ENCODE assay signal across 21 cellular contexts in the genomic region with DNA sequence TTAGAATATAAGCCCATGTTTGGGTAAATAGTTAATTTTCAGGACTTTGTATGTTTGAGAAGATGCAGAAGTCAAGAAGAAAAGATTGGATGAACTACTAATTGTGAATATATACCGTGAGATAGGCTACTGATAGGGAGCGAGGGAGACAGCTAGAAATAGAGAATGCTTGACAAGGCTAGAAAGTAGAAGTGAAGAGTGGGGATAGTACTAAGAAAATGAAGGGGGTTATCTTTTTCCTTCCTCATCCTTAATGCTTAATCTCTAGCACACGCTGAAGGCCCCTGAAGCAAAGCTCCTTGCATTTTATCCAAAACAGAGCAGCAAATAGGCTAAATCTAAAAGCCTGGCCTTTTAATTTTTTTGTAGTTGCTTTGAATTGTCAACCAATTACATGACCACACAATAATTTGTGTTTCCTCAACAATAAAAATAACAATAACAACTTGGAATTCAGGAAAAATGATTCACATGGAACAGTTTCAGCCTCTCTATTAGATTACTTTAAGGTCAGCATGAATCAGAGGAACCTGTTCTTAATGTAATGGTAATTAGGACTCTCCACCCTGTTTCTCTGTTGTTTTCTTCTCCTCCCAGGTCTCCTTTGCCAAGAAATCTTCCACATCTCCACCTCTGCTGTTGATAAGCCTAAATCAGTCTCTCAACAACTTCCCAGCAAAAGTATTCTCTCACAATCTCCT.
DNase-seq lines count a peak whose midpoint lies in the region; FAIRE-seq and TF ChIP-seq lines count a peak whose summit lies in the region.
"Had no signal": no experiment of that assay in that cellular context is flagged by ENCODE, and none has a peak within 500 bp of the region (broad histone marks: within the 10 kb centered on the region; RNA-seq: fewer than 3 reads in every experiment).

No MANE protein-coding gene starts in this region.

- H3K9ac ChIP-seq in HUES64 (ENCODE audit: low read depth, low read length) = no peak overlapping the region

- no peaks in the 10 kb centered on the region for H3K9me3 ChIP-seq in HUES64 (ENCODE audit: insufficient read depth, low read depth, low read length)
- H3K9me3 ChIP-seq: BE2C had no signal

- no peaks in the 10 kb centered on the region for H3K4me1 Mint-ChIP-seq in activated naive CD4-positive, alpha-beta T cell treated with anti-CD3 and anti-CD28 coated beads, Interleukin-2, amount 10 ng/mL, durations not matched to agents 7 days and 5 days
- H3K4me1 Mint-ChIP-seq: CD4-positive, alpha-beta memory T cell had no signal

- H3K27ac Mint-ChIP-seq in activated naive CD4-positive, alpha-beta T cell treated with anti-CD3 and anti-CD28 coated beads, Interleukin-2, amount 10 ng/mL, durations not matched to agents 7 days and 5 days = no peak overlapping the region
- H3K27ac Mint-ChIP-seq: CD4-positive, alpha-beta memory T cell had no signal

- FAIRE-seq in bronchial epithelial cell (lab: Jason Lieb, UNC) = no peak

- H3K4me3 ChIP-seq in AG10803 (ENCODE audit: low read length) = no peak overlapping the region
- H3K4me3 ChIP-seq in HUES64 (ENCODE audit: low read length) = no peak overlapping the region
- no peak overlapping the region for H3K4me3 ChIP-seq in bronchial epithelial cell (ENCODE audit: low read depth, low read length)
- no peak overlapping the region for H3K4me3 ChIP-seq in fibroblast of villous mesenchyme (ENCODE audit: low read depth, low read length)
- H3K4me3 ChIP-seq: SK-N-MC had no signal

- no peaks in the 10 kb centered on the region for H3K9me3 Mint-ChIP-seq in activated naive CD4-positive, alpha-beta T cell treated with anti-CD3 and anti-CD28 coated beads, Interleukin-2, amount 10 ng/mL, durations not matched to agents 7 days and 5 days

- H3K36me3 ChIP-seq in HUES64 (ENCODE audit: insufficient read depth, low read length) (no peaks in the 10 kb centered on the region), bronchial epithelial cell (ENCODE audit: control insufficient read depth, insufficient read depth, low read length) (no peaks in the 10 kb centered on the region)
- H3K36me3 ChIP-seq: BE2C had no signal

- WGBS in HUES64 = 85% methylated on average over 3 of the region's 3 CpGs

- no peaks in the 10 kb centered on the region for H3K27me3 Mint-ChIP-seq in activated naive CD4-positive, alpha-beta T cell treated with anti-CD3 and anti-CD28 coated beads, Interleukin-2, amount 10 ng/mL, durations not matched to agents 7 days and 5 days
- H3K27me3 Mint-ChIP-seq: CD4-positive, alpha-beta memory T cell had no signal

- DNase-seq in AG10803 (ENCODE audit: low read depth) = peak; percentile 7
- DNase-seq in bronchial epithelial cell (ENCODE audit: low read depth) = peak; percentile 63
- DNase-seq in fibroblast of villous mesenchyme (ENCODE audit: low read depth) = peak; percentile 37
- DNase-seq in activated naive CD4-positive, alpha-beta T cell treated with anti-CD3 and anti-CD28 coated beads, Interleukin-2, amount 10 ng/mL, durations not matched to agents 7 days and 5 days = no peak
- DNase-seq in islet precursor cell = no peak
- DNase-seq in NCI-H524 (lab: John Stamatoyannopoulos, UW) = no peak
- DNase-seq in activated CD4-positive, CD25-positive, alpha-beta regulatory T cell treated with anti-CD3 and anti-CD28 coated beads, Interleukin-2, amount 50 U/mL, for 72 hours = no peak
- DNase-seq: BE2C; CD4-positive, alpha-beta memory T cell; DMS79 treated with DMSO at 0.1 percent for 48 hours; GF-D8; H7; IMR-90; Kasumi-1; NCI-H1417; NCI-H1930; NCI-H2171 treated with DMSO at 0.1 percent for 48 hours; NCI-H510A; OCI-M1 had no signal

- H3K27ac ChIP-seq in HUES64 (ENCODE audit: low read depth, low read length) = peak overlapping the region; percentile 4; the same call in 1 of the 2 replicates
- H3K27ac ChIP-seq: SK-N-MC had no signal

- H3K27me3 ChIP-seq in HUES64 (ENCODE audit: insufficient read depth, low read length) (no peaks in the 10 kb centered on the region), bronchial epithelial cell (ENCODE audit: control insufficient read depth, insufficient read depth, low read length) (no peaks in the 10 kb centered on the region)
- H3K27me3 ChIP-seq: BE2C had no signal

- H3K4me1 ChIP-seq in HUES64 (ENCODE audit: insufficient read depth, low read length) = peaks cover 30% of the 10 kb centered on the region
- H3K4me1 ChIP-seq: BE2C had no signal

- no peak overlapping the region for H3K4me3 Mint-ChIP-seq in activated naive CD4-positive, alpha-beta T cell treated with anti-CD3 and anti-CD28 coated beads, Interleukin-2, amount 10 ng/mL, durations not matched to agents 7 days and 5 days
- H3K4me3 Mint-ChIP-seq: CD4-positive, alpha-beta memory T cell had no signal

- H3K36me3 Mint-ChIP-seq in activated naive CD4-positive, alpha-beta T cell treated with anti-CD3 and anti-CD28 coated beads, Interleukin-2, amount 10 ng/mL, durations not matched to agents 7 days and 5 days = no peaks in the 10 kb centered on the region
- H3K36me3 Mint-ChIP-seq: CD4-positive, alpha-beta memory T cell had no signal

- CTCF ChIA-PET in activated naive CD4-positive, alpha-beta T cell treated with anti-CD3 and anti-CD28 coated beads, Interleukin-2, amount 10 ng/mL, durations not matched to agents 7 days and 5 days (lab: Charles Lee) = no interaction called here

- TF ChIP-seq CTCF in AG10803 (conservative IDR thresholded peaks at IDR 0.05; ENCODE audit: low read length) (no peak), bronchial epithelial cell (IDR thresholded peaks at IDR 0.05; ENCODE audit: insufficient read depth, low read length, severe bottlenecking) (no peak), fibroblast of villous mesenchyme (IDR thresholded peaks at IDR 0.05; ENCODE audit: insufficient read depth, low read depth, low read length) (no peak)

Comparison
In these comparisons a context has a peak if more than half of its experiments do, and no peak if none do; other contexts are left out.
1. DNase-seq: peak in AG10803 (single experiment), bronchial epithelial cell (single experiment) and fibroblast of villous mesenchyme (single experiment); none in activated naive CD4-positive, alpha-beta T cell treated with anti-CD3 and anti-CD28 coated beads, Interleukin-2, amount 10 ng/mL, durations not matched to agents 7 days and 5 days (single experiment), islet precursor cell (single experiment), NCI-H524 (0 of 2) and activated CD4-positive, CD25-positive, alpha-beta regulatory T cell treated with anti-CD3 and anti-CD28 coated beads, Interleukin-2, amount 50 U/mL, for 72 hours (single experiment).